In genomic region chr9:112790231-112790774, GRCh38 we compare ENCODE assay signal across 27 cellular contexts. TPM values are rescaled to one million over a fixed set of nuclear protein-coding genes. Genes with fewer than 3 reads are reported as not detected.
DNase-seq lines count a peak whose midpoint lies in the region; ATAC-seq, FAIRE-seq and TF ChIP-seq lines count a peak whose summit lies in the region.
"Had no signal": no experiment of that assay in that cellular context is flagged by ENCODE, and none has a peak within 500 bp of the region (broad histone marks: within the 10 kb centered on the region; RNA-seq: fewer than 3 reads in every experiment).

No MANE protein-coding gene starts in this region.

- TF ChIP-seq EP300 in sigmoid colon (IDR thresholded peaks at IDR 0.05) = no peak

- H3K27ac ChIP-seq in sigmoid colon = peak overlapping the region; percentile 53 to 78 (median 66)
- H3K27ac ChIP-seq: epithelial cell of prostate, neural progenitor cell had no signal

- WGBS in sigmoid colon, 2 donors = 80 to 89% methylated on average over 5 of the region's 5 CpGs

- H3K4me3 ChIP-seq in sigmoid colon = no peak overlapping the region
- H3K4me3 ChIP-seq: MG63, neural progenitor cell, stomach, upper lobe of left lung had no signal

- no peaks in the 10 kb centered on the region for H3K9me3 ChIP-seq in sigmoid colon
- H3K9me3 ChIP-seq: MG63, stomach, upper lobe of left lung had no signal

- no peaks in the 10 kb centered on the region for H3K27me3 ChIP-seq in sigmoid colon
- H3K27me3 ChIP-seq: MG63, neural progenitor cell, stomach, upper lobe of left lung had no signal

- ATAC-seq in GM19467 (IDR thresholded peaks at IDR 0.05; ENCODE audit: unreplicated experiment) (no peak), HG03097 (IDR thresholded peaks at IDR 0.05; ENCODE audit: low FRiP score, unreplicated experiment) (no peak)
- ATAC-seq: activated CD4-positive, CD25-positive, alpha-beta regulatory T cell treated with anti-CD3 and anti-CD28 coated beads, Interleukin-2, amount 50 U/mL, for 24 hours; activated CD8-positive, alpha-beta T cell treated with anti-CD3 and anti-CD28 coated beads for 36 hours; PC-3 had no signal

- no peak overlapping the region for H3K27ac Mint-ChIP-seq in mesothelial cell of epicardium
- H3K27ac Mint-ChIP-seq: activated CD8-positive, alpha-beta T cell treated with anti-CD3 and anti-CD28 coated beads for 36 hours; activated naive CD8-positive, alpha-beta T cell treated with anti-CD3 and anti-CD28 coated beads, Interleukin-2, amount 10 ng/mL, durations not matched to agents 7 days and 5 days; neural progenitor cell had no signal

- intact Hi-C loops in sigmoid colon (cut with DNase I) = loop anchor here (10.0 kb wide), 1 partner anchor 306 kb away; the partner anchor contains the start of gene KIAA1958

- no peaks in the 10 kb centered on the region for H3K27me3 Mint-ChIP-seq in mesothelial cell of epicardium (ENCODE audit: low read depth)
- H3K27me3 Mint-ChIP-seq: activated CD8-positive, alpha-beta T cell treated with anti-CD3 and anti-CD28 coated beads for 36 hours; activated naive CD8-positive, alpha-beta T cell treated with anti-CD3 and anti-CD28 coated beads, Interleukin-2, amount 10 ng/mL, durations not matched to agents 7 days and 5 days; IgD-negative memory B cell had no signal

- H3K4me3 Mint-ChIP-seq in mesothelial cell of epicardium = no peak overlapping the region
- H3K4me3 Mint-ChIP-seq: activated CD8-positive, alpha-beta T cell treated with anti-CD3 and anti-CD28 coated beads for 36 hours; activated naive CD8-positive, alpha-beta T cell treated with anti-CD3 and anti-CD28 coated beads, Interleukin-2, amount 10 ng/mL, durations not matched to agents 7 days and 5 days; IgD-negative memory B cell; neural progenitor cell had no signal

- DNase-seq in Daoy (ENCODE audit: low read depth) = peak; percentile 15
- DNase-seq in RCC 7860 (ENCODE audit: low spot score) = peak; percentile 45
- DNase-seq in glomerular visceral epithelial cell (ENCODE audit: extremely low spot score) = peak; percentile 62
- DNase-seq in sigmoid colon = no peak
- no peak for DNase-seq in GM12892 (ENCODE audit: insufficient read length)
- no peak for DNase-seq in mesothelial cell of epicardium (ENCODE audit: low spot score in 2 of 2, unreplicated experiment in 2 of 2)
- DNase-seq: activated CD8-positive, alpha-beta T cell treated with anti-CD3 and anti-CD28 coated beads for 36 hours; activated effector memory CD4-positive, alpha-beta T cell treated with anti-CD3 and anti-CD28 coated beads, Interleukin-2, amount 50 U/mL, for 16 hours; activated naive CD8-positive, alpha-beta T cell treated with anti-CD3 and anti-CD28 coated beads, Interleukin-2, amount 10 ng/mL, durations not matched to agents 7 days and 5 days; DMS79 treated with DMSO at 0.1 percent for 48 hours; HCEC 1CT; MG63; NCI-H1417; NCI-H446; PC-3; posterior cingulate gyrus; SHP77 treated with DMSO at 0.1 percent for 48 hours; stomach; T-helper 1 cell; upper lobe of left lung had no signal

- peak; percentile 65 for FAIRE-seq in RCC 7860 (lab: Jason Lieb, UNC)
- FAIRE-seq in GM12892 (lab: Jason Lieb, UNC) = no peak
- FAIRE-seq: TTC549 had no signal

- peaks cover 0 to 50% (median 38%) of the 10 kb centered on the region in 4 donors for H3K4me1 ChIP-seq in sigmoid colon
- H3K4me1 ChIP-seq: neural progenitor cell had no signal

- no peak for TF ChIP-seq POLR2A in sigmoid colon (IDR thresholded peaks at IDR 0.05)
- TF ChIP-seq POLR2A in GM12892 (IDR thresholded peaks at IDR 0.05; ENCODE audit: low read depth, low read length) = no peak

- no peaks in the 10 kb centered on the region for H3K36me3 ChIP-seq in sigmoid colon
- H3K36me3 ChIP-seq: MG63, neural progenitor cell, stomach, upper lobe of left lung had no signal

- H3K9me3 Mint-ChIP-seq in mesothelial cell of epicardium = no peaks in the 10 kb centered on the region
- H3K9me3 Mint-ChIP-seq: activated CD8-positive, alpha-beta T cell treated with anti-CD3 and anti-CD28 coated beads for 36 hours; activated naive CD8-positive, alpha-beta T cell treated with anti-CD3 and anti-CD28 coated beads, Interleukin-2, amount 10 ng/mL, durations not matched to agents 7 days and 5 days; neural progenitor cell had no signal

- peaks cover 8% of the 10 kb centered on the region for H3K4me1 Mint-ChIP-seq in mesothelial cell of epicardium
- H3K4me1 Mint-ChIP-seq: neural progenitor cell had no signal

- no peak for TF ChIP-seq CTCF in sigmoid colon (IDR thresholded peaks at IDR 0.05)
- TF ChIP-seq CTCF in mesothelial cell of epicardium (IDR thresholded peaks at IDR 0.05; ENCODE audit: unreplicated experiment) = no peak

- no peaks in the 10 kb centered on the region for H3K36me3 Mint-ChIP-seq in mesothelial cell of epicardium
- H3K36me3 Mint-ChIP-seq: neural progenitor cell had no signal

RNA-seq across cellular contexts. Expression of gene SNX30, which starts 39.7 kb away (rescaled TPM):
- total RNA-seq in Daoy (2014; rRNA removed; shearing (Covaris generic)) = 15.2 and 17.1 TPM in 2 replicates
- total RNA-seq in sigmoid colon = 1 to 10 TPM; 6.4 to 10.0 (median 8.2) TPM
- 10 to 100 TPM in 1 of 3 donors, 1 to 10 TPM in 2; 7.8 to 16.4 (median 9.3) TPM for polyA plus RNA-seq in sigmoid colon
- polyA plus RNA-seq in GM12892 (2012; ENCODE audit: missing spikeins) = 3.1 TPM
- total RNA-seq in mesothelial cell of epicardium = 11.8 to 12.7 TPM (median 12.7 TPM) in 3 replicates

Comparison
In these comparisons a context has a peak if more than half of its experiments do, and no peak if none do; other contexts are left out.
1. DNase-seq: peak in Daoy (single experiment), RCC 7860 (single experiment) and glomerular visceral epithelial cell (single experiment); none in sigmoid colon (single experiment), GM12892 (single experiment) and mesothelial cell of epicardium (0 of 2).